10 cellular contexts compared by ENCODE assay signal in the genomic region with DNA sequence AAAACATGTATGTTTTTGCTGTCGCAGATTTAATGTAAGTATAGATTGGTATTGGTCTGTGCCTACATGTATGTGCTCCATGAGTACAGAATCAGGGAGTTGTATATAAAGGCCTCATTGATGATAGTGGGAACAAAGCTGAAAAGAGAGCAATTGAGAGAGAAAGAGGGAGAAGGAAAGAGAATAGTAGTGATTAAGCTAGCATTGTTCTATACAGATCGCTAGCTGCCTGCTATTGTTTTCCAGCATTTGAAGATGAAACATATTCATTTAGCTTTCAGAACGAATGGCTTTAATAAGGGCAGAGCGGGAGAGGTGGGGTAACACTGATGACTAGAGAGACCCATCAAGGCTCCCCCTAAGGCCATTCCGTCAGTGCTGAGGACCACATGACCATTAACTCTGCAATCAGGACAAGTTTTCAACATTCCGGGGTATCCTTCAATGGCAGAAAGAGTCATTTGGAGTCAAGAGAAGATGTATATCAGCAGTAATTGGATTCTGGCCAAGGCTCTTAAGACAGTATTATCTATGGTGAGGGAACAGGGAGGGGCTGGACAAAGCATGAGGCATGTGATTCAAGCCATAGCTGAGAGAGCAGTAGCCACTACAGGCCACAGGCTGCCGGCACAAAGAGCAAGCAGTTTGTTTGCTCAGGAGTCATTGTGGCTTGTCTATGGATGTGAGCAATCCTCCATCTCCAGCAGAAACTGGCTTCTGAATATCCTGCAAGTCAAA.
DNase-seq lines count a peak whose midpoint lies in the region; ATAC-seq and TF ChIP-seq lines count a peak whose summit lies in the region.
"Had no signal": no experiment of that assay in that cellular context is flagged by ENCODE, and none has a peak within 500 bp of the region (broad histone marks: within the 10 kb centered on the region; RNA-seq: fewer than 3 reads in every experiment).

No MANE protein-coding gene starts in this region.

- peak; percentile 6 for TF ChIP-seq CTCF in brain microvascular endothelial cell (IDR thresholded peaks at IDR 0.05; ENCODE audit: low read depth, low read length, missing control alignments)
- no peak for TF ChIP-seq CTCF in mucosa of descending colon (IDR thresholded peaks at IDR 0.05)
- no peak for TF ChIP-seq CTCF in GM10248 (IDR thresholded peaks at IDR 0.05; ENCODE audit: control extremely low read depth, extremely low read depth, low read depth, missing control alignments)

- no peaks in the 10 kb centered on the region for H3K4me1 ChIP-seq in mucosa of descending colon (ENCODE audit: low read depth)

- DNase-seq in DMS53 (lab: John Stamatoyannopoulos, UW): peak; percentile 63
- DNase-seq in NCI-H2196 (lab: John Stamatoyannopoulos, UW; ENCODE audit: unreplicated experiment): peak; percentile 28
- DNase-seq in brain microvascular endothelial cell: peak; percentile 87
- no peak for DNase-seq in mucosa of descending colon
- DNase-seq in GM03348 (ENCODE audit: low spot score): no peak
- DNase-seq in activated gamma-delta T cell (lab: John Stamatoyannopoulos, UW): no peak
- DNase-seq in GM10248 (ENCODE audit: extremely low spot score): no peak
- DNase-seq in DMS114 treated with DMSO at 0.1 percent for 48 hours (lab: John Stamatoyannopoulos, UW; ENCODE audit: unreplicated experiment): no peak
- DNase-seq: activated CD8-positive, alpha-beta T cell treated with anti-CD3 and anti-CD28 coated beads for 36 hours; RPMI8226 had no signal

- H3K4me3 ChIP-seq in brain microvascular endothelial cell (ENCODE audit: low read depth, low read length) (no peak overlapping the region), mucosa of descending colon (no peak overlapping the region)

- H3K36me3 ChIP-seq in brain microvascular endothelial cell (replicated peaks): no peaks in the 10 kb centered on the region
- H3K36me3 ChIP-seq in mucosa of descending colon (ENCODE audit: low read depth): no peaks in the 10 kb centered on the region

- peak; percentile 76 for ATAC-seq in mucosa of descending colon
- ATAC-seq: activated CD8-positive, alpha-beta T cell treated with anti-CD3 and anti-CD28 coated beads for 36 hours had no signal

- POLR2A ChIA-PET in GM10248 (lab: Yijun Ruan, JAX): no interaction called here

- in situ Hi-C loops in brain microvascular endothelial cell (cut with HindIII; ENCODE audit: low pct_ligation_motif_present, low sequenced_read_pairs): no loop called here

- H3K27ac ChIP-seq in brain microvascular endothelial cell: peak overlapping the region; percentile 40

- H3K9me3 ChIP-seq in mucosa of descending colon: no peaks in the 10 kb centered on the region

- no peaks in the 10 kb centered on the region for H3K27me3 ChIP-seq in brain microvascular endothelial cell (replicated peaks)

- CTCF ChIA-PET in GM10248 (lab: Yijun Ruan, JAX): interaction anchor here (0.9 kb wide), 1 partner anchor 9 kb away, joined by 3 read pairs; no protein-coding TSS in a partner anchor

- intact Hi-C loops in mucosa of descending colon (cut with DNase I, micrococcal nuclease): no loop called here

Comparison
In these comparisons a context has a peak if more than half of its experiments do, and no peak if none do; other contexts are left out.
1. DNase-seq: peak in DMS53 (single experiment), NCI-H2196 (single experiment) and brain microvascular endothelial cell (single experiment); none in mucosa of descending colon (0 of 3), GM03348 (single experiment), activated gamma-delta T cell (single experiment), GM10248 (single experiment) and DMS114 treated with DMSO at 0.1 percent for 48 hours (single experiment).